8 cellular contexts compared by ENCODE assay signal in the genomic region with DNA sequence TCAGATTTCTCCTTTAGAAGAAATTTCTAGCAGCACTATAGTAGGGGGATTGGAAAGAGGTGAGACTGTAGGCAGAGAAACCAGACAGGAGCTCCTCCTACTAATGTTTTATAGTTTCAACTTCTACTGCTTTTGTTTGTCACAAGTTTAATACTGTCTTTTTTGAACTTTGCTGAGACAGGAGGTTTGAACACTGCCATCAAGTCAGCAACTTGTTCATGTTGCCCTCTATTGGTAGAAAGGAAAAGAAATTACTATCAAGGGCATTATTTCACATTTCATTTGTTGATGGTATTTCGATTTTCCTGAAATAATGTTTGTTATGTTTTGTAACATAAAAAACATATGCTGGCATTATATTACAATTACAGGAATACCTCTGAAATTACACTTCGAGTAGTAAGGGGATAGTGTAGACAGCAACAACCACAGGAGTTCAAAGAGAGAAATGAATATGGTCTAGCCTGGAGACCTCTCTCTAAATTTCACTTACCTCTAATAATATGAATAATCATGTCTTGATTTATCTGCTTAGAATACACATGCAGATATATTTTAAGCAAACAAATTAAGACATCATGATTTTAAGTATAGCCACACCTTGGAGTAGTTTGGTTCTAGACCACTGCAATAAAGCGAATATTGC. TPM values are rescaled to one million over a fixed set of nuclear protein-coding genes. Genes with fewer than 3 reads are reported as not detected.
DNase-seq lines count a peak whose midpoint lies in the region; ATAC-seq, FAIRE-seq and TF ChIP-seq lines count a peak whose summit lies in the region.

No MANE protein-coding gene starts in this region.

- no peak overlapping the region for H2AFZ ChIP-seq in K562 (ENCODE audit: low read depth, low read length)
- H2AFZ ChIP-seq in keratinocyte (ENCODE audit: control insufficient read depth, low read length): peak overlapping the region; percentile 54

- H3K27ac ChIP-seq in K562 (ENCODE audit: extremely low read depth, low read depth, low read length) (no peak overlapping the region), keratinocyte (ENCODE audit: control insufficient read depth, insufficient read depth, low read length) (no peak overlapping the region)

- no peaks in the 10 kb centered on the region for H4K20me1 ChIP-seq in K562 (replicated peaks; ENCODE audit: control insufficient read depth, insufficient read depth, low read length)
- H4K20me1 ChIP-seq in keratinocyte (ENCODE audit: control insufficient read depth, extremely low read depth, insufficient read depth, low read length): no peaks in the 10 kb centered on the region

- dilution Hi-C loops in keratinocyte (cut with MboI; ENCODE audit: extremely low pct_ligation_motif_present, low sequenced_read_pairs): no loop called here

- H3K4me2 ChIP-seq in K562 (ENCODE audit: insufficient read depth, low read length) (no peak overlapping the region), keratinocyte (ENCODE audit: control insufficient read depth, extremely low read depth, insufficient read depth, low read depth, low read length) (no peak overlapping the region)

- H3K4me1 ChIP-seq in K562 (replicated peaks in 1 of 2; ENCODE audit: control insufficient read depth in 2 of 2, insufficient read depth in 2 of 2, low read length in 2 of 2): no peaks in the 10 kb centered on the region
- no peaks in the 10 kb centered on the region for H3K4me1 ChIP-seq in keratinocyte (ENCODE audit: control insufficient read depth, extremely low read depth, insufficient read depth, low read length)

- no peaks in the 10 kb centered on the region for H3K36me3 ChIP-seq in K562 (ENCODE audit: control insufficient read depth, insufficient read depth, low read length)
- H3K36me3 ChIP-seq in keratinocyte (ENCODE audit: control insufficient read depth in 2 of 2, extremely low read depth in 1 of 2, insufficient read depth in 2 of 2, low read length in 2 of 2): no peaks in the 10 kb centered on the region

- H3K4me3 ChIP-seq in LNCaP clone FGC (ENCODE audit: low read depth, low read length) (no peak overlapping the region), K562 (no peak overlapping the region), keratinocyte (ENCODE audit: control insufficient read depth in 2 of 3, extremely low read depth in 1 of 3, insufficient read depth in 2 of 3, low read depth in 1 of 3, low read length in 3 of 3) (no peak overlapping the region)

- no peak for TF ChIP-seq POLR2A in K562 (conservative IDR thresholded peaks at IDR 0.05)

- in situ Hi-C loops in K562 (cut with MboI): no loop called here

- intact Hi-C loops in K562 (cut with micrococcal nuclease): loop anchor here (2.0 kb wide), 1 partner anchor 83 kb away; no protein-coding TSS in a partner anchor

- TF ChIP-seq CTCF in LNCaP clone FGC (IDR thresholded peaks at IDR 0.05; ENCODE audit: control insufficient read depth, extremely low read depth, insufficient read depth) (peak; percentile 60), K562 (IDR thresholded peaks at IDR 0.05 in 2 of 3, conservative IDR thresholded peaks at IDR 0.05 in 1 of 3; ENCODE audit: insufficient read depth in 2 of 3, low read depth in 1 of 3, low read length in 3 of 3) (peak; percentile 26 to 73 (median 47); a peak in 5 of 6 replicates), keratinocyte (optimal IDR thresholded peaks at IDR 0.05 in 1 of 3, IDR thresholded peaks at IDR 0.05 in 1 of 3, conservative IDR thresholded peaks at IDR 0.05 in 1 of 3; ENCODE audit: extremely low read depth in 1 of 3, insufficient read depth in 2 of 3, low read length in 3 of 3) (peak in 2 of 3 experiments; percentile 51 to 55)

- POLR2A ChIA-PET in K562 (lab: Yijun Ruan, JAX): no interaction called here

- BruUV-seq in K562 (replicated peaks; lab: Mats Ljungman, UMichigan): no TSS peak

- CTCF ChIA-PET in K562 (lab: Yijun Ruan, JAX; ENCODE audit: low intra/inter-chr PET ratio): interaction anchor here (0.5 to 0.6 kb wide), 2 partner anchors 77 to 135 kb away, joined by 3 read pairs; no protein-coding TSS in a partner anchor

- H3K9me1 ChIP-seq in K562 (ENCODE audit: control insufficient read depth, insufficient read depth, low read length) (no peaks in the 10 kb centered on the region), keratinocyte (ENCODE audit: control insufficient read depth, extremely low read depth, insufficient read depth, low read length) (no peaks in the 10 kb centered on the region)

- H3K79me2 ChIP-seq in K562 (ENCODE audit: control insufficient read depth, insufficient read depth, low read length) (no peaks in the 10 kb centered on the region), keratinocyte (ENCODE audit: control insufficient read depth, insufficient read depth, low read length) (no peaks in the 10 kb centered on the region)

- TF ChIP-seq EP300 in K562 (IDR thresholded peaks at IDR 0.05; ENCODE audit: low read length): no peak

- H3K27me3 ChIP-seq in K562 (ENCODE audit: control insufficient read depth in 2 of 2, insufficient read depth in 2 of 2, low read length in 2 of 2) (no peaks in the 10 kb centered on the region), keratinocyte (ENCODE audit: control insufficient read depth, extremely low read depth, insufficient read depth, low read length) (no peaks in the 10 kb centered on the region)

- H3K9me3 ChIP-seq in K562 (replicated peaks; ENCODE audit: control insufficient read depth, insufficient read depth, low read depth, low read length) (no peaks in the 10 kb centered on the region), keratinocyte (ENCODE audit: control insufficient read depth, low read depth, low read length) (no peaks in the 10 kb centered on the region)

- DNase-seq in AML-193 (lab: John Stamatoyannopoulos, UW): peak; percentile 25 to 35
- peak; percentile 6 for DNase-seq in LNCaP clone FGC (ENCODE audit: low read depth)
- DNase-seq in K562 (ENCODE audit: extremely low read depth in 1 of 4, low spot score in 3 of 4): peak in 2 of 4 experiments; percentile 22 to 30
- no peak for DNase-seq in keratinocyte (ENCODE audit: low read depth, low spot score)
- DNase-seq in urothelium cell line (ENCODE audit: low spot score): peak; percentile 36
- no peak for DNase-seq in NCI-H2029 (lab: John Stamatoyannopoulos, UW)

- 33% methylated on average over 3 of the region's 3 CpGs for WGBS in K562 (ENCODE audit: insufficient coverage, low coverage, missing lambda C conversion rate)

- FAIRE-seq in K562 (lab: Jason Lieb, UNC) (peak; percentile 63), keratinocyte (lab: Jason Lieb, UNC) (peak; percentile 52), urothelium cell line (lab: Jason Lieb, UNC) (no peak)

- ATAC-seq in GM18867 (IDR thresholded peaks at IDR 0.05; ENCODE audit: unreplicated experiment) (peak; percentile 67), K562 (peak; percentile 68), GM18870 (IDR thresholded peaks at IDR 0.05; ENCODE audit: unreplicated experiment) (no peak)

- H3K9ac ChIP-seq in K562 (ENCODE audit: insufficient read depth in 1 of 2, low read depth in 2 of 2, low read length in 2 of 2) (no peak overlapping the region), keratinocyte (ENCODE audit: control insufficient read depth, extremely low read depth, insufficient read depth, low read length) (no peak overlapping the region)

- peak; percentile 45 to 74 for TF ChIP-seq RAD21 in K562 (CRISPR knock-in tag; conservative IDR thresholded peaks at IDR 0.05 in 1 of 2, IDR thresholded peaks at IDR 0.05 in 1 of 2)

TF ChIP-seq in K562, 482 proteins besides CTCF, POLR2A, EP300 and RAD21 (continues in another document):
- no peak for TF ChIP-seq MAX (CRISPR knock-in tag; IDR thresholded peaks at IDR 0.05)
- no peak for TF ChIP-seq BRD9 (IDR thresholded peaks at IDR 0.05; ENCODE audit: low read depth, partially characterized antibody)
- no peak for TF ChIP-seq TCF7L2 (IDR thresholded peaks at IDR 0.05; ENCODE audit: low read depth, low read length)
- no peak for TF ChIP-seq ZNF707 (CRISPR knock-in tag; conservative IDR thresholded peaks at IDR 0.05)
- no peak for TF ChIP-seq ZNF12 (CRISPR knock-in tag; IDR thresholded peaks at IDR 0.05)
- TF ChIP-seq ZC3H8 (IDR thresholded peaks at IDR 0.05): no peak

RNA-seq across cellular contexts. Expression of gene CCDC88A, which starts 12.4 kb away (rescaled TPM):
- total RNA-seq in K562 (2011; cell fraction: chromatin; rRNA removed; ENCODE audit: low replicate concordance): 92.0 and 356 TPM in 2 replicates
- total RNA-seq in K562 (2011; cell fraction: nucleolus; rRNA removed): 44.2 and 71.7 TPM in 2 replicates
- 155 and 284 TPM in 2 replicates for total RNA-seq in K562 (2011; cell fraction: nucleoplasm; rRNA removed)
- 43.9 and 50.8 TPM in 2 replicates for total RNA-seq in K562 (2014; rRNA removed)
- 98.2 and 102 TPM in 2 replicates for total RNA-seq in K562 (2014; rRNA removed; fragmentation: Illumina TruSeq; extraction: Trizol)
- 88.3 and 102 TPM in 2 replicates for total RNA-seq in K562 (2015; rRNA removed; fragmentation: Illumina TruSeq; extraction: Trizol)
- 65.6 and 68.8 TPM in 2 replicates for total RNA-seq in K562 (2021)
- polyA plus RNA-seq in K562 (2011; rRNA removed): 63.8 and 71.5 TPM in 2 replicates
- 15.1 and 24.2 TPM in 2 replicates for polyA plus RNA-seq in K562 (2011; cell fraction: cytosol; rRNA removed)
- polyA plus RNA-seq in K562 (2011; cell fraction: nucleus; rRNA removed): 61.4 and 72.4 TPM in 2 replicates
- 32.7 and 34.8 TPM in 2 replicates for polyA plus RNA-seq in K562 (2012)
- 45.6 and 55.6 TPM in 2 replicates for polyA plus RNA-seq in K562 (2014; fragmentation: Illumina TruSeq; extraction: Trizol)
- polyA plus RNA-seq in K562 (2014; fragmentation: Nextera tagmentation; extraction: Ambion mirVana): 10 to 100 TPM; 29.3 to 30.3 TPM
- polyA plus RNA-seq in K562 (2014; rRNA removed): 30.5 and 33.5 TPM in 2 replicates
- 209 and 231 TPM in 2 replicates for polyA minus RNA-seq in K562 (2011; rRNA and poly(A)+ RNA removed)
- polyA minus RNA-seq in K562 (2011; cell fraction: cytosol; rRNA and poly(A)+ RNA removed): 44.0 and 48.9 TPM in 2 replicates
- 93.4 and 163 TPM in 2 replicates for polyA minus RNA-seq in K562 (2011; cell fraction: nucleus; rRNA and poly(A)+ RNA removed)
- 15.0 to 21.3 TPM (median 15.8 TPM) in 3 replicates for polyA plus RNA-seq in keratinocyte
- 47.0 TPM for polyA plus RNA-seq in keratinocyte (2011; ENCODE audit: low read depth)
- 8.0 and 13.6 TPM in 2 replicates for polyA plus RNA-seq in keratinocyte (2011; cell fraction: cytosol; rRNA removed)
- 22.1 and 27.2 TPM in 2 replicates for polyA plus RNA-seq in keratinocyte (2011; cell fraction: nucleus; rRNA removed)
- 5.8 and 14.2 TPM in 2 replicates for polyA plus RNA-seq in keratinocyte (2012; ENCODE audit: low replicate concordance)
- polyA minus RNA-seq in keratinocyte: 21.7 to 50.4 TPM (median 28.5 TPM) in 3 replicates
- polyA minus RNA-seq in keratinocyte (2011; cell fraction: cytosol; rRNA and poly(A)+ RNA removed): 23.8 TPM
- polyA minus RNA-seq in keratinocyte (2011; cell fraction: nucleus; rRNA and poly(A)+ RNA removed): 32.8 and 69.3 TPM in 2 replicates

Comparison
In these comparisons a context has a peak if more than half of its experiments do, and no peak if none do; other contexts are left out.
1. DNase-seq: peak in AML-193 (2 of 2), LNCaP clone FGC (single experiment) and urothelium cell line (single experiment); none in keratinocyte (single experiment) and NCI-H2029 (single experiment).
2. Peak in every context shown above with its lines, with median percentiles within 50 percentile points of each other: CTCF ChIP-seq.